ENCODE assay signal across 10 cellular contexts in genomic region chr20:10089871-10090587, GRCh38. TPM values are rescaled to one million over a fixed set of nuclear protein-coding genes. Genes with fewer than 3 reads are reported as not detected.
DNase-seq lines count a peak whose midpoint lies in the region; ATAC-seq, FAIRE-seq and TF ChIP-seq lines count a peak whose summit lies in the region.
"Had no signal": no experiment of that assay in that cellular context is flagged by ENCODE, and none has a peak within 500 bp of the region (broad histone marks: within the 10 kb centered on the region; RNA-seq: fewer than 3 reads in every experiment).

No MANE protein-coding gene starts in this region.

- no peak overlapping the region for H3K9ac ChIP-seq in keratinocyte (ENCODE audit: control insufficient read depth, extremely low read depth, insufficient read depth, low read length)

- H3K9me3 ChIP-seq in keratinocyte (ENCODE audit: control insufficient read depth, low read depth, low read length) (no peaks in the 10 kb centered on the region), sigmoid colon (no peaks in the 10 kb centered on the region)
- H3K9me3 ChIP-seq: MG63 had no signal

- H3K9me1 ChIP-seq in keratinocyte (ENCODE audit: control insufficient read depth, extremely low read depth, insufficient read depth, low read length): peaks cover 3% of the 10 kb centered on the region

- peak; percentile 64 for FAIRE-seq in keratinocyte (lab: Jason Lieb, UNC)

- H3K9me3 Mint-ChIP-seq in GM23338 (no peaks in the 10 kb centered on the region), progenitor cell of endocrine pancreas (ENCODE audit: low read depth) (no peaks in the 10 kb centered on the region)
- H3K9me3 Mint-ChIP-seq: CD4-positive, CD25-positive, alpha-beta regulatory T cell had no signal

- H3K79me2 ChIP-seq in GM23338 (replicated peaks; ENCODE audit: insufficient read depth): no peaks in the 10 kb centered on the region
- H3K79me2 ChIP-seq in keratinocyte (ENCODE audit: control insufficient read depth, insufficient read depth, low read length): no peaks in the 10 kb centered on the region

- dilution Hi-C loops in keratinocyte (cut with MboI; ENCODE audit: extremely low pct_ligation_motif_present, low sequenced_read_pairs): loop anchor here (25.0 kb wide), 1 partner anchor 103 kb away; no protein-coding TSS in a partner anchor

- H3K27me3 ChIP-seq in GM23338 (ENCODE audit: insufficient read depth) (no peaks in the 10 kb centered on the region), keratinocyte (ENCODE audit: control insufficient read depth, extremely low read depth, insufficient read depth, low read length) (no peaks in the 10 kb centered on the region), sigmoid colon (no peaks in the 10 kb centered on the region)
- H3K27me3 ChIP-seq: MG63 had no signal

- H3F3A ChIP-seq in GM23338 (replicated peaks; ENCODE audit: low read depth): no peaks in the 10 kb centered on the region

- H3K9me2 ChIP-seq in GM23338 (ENCODE audit: insufficient read depth): no peaks in the 10 kb centered on the region

- intact Hi-C loops in sigmoid colon (cut with DNase I): loop anchor here (2.0 kb wide), 1 partner anchor 111 kb away; no protein-coding TSS in a partner anchor

- H3K4me1 ChIP-seq in GM23338 (ENCODE audit: insufficient read depth) (peaks cover 8% of the 10 kb centered on the region), keratinocyte (ENCODE audit: control insufficient read depth, extremely low read depth, insufficient read depth, low read length) (peaks cover 30% of the 10 kb centered on the region), sigmoid colon (no peaks in the 10 kb centered on the region)

- H3K4me3 ChIP-seq in GM23338: no peak overlapping the region
- no peak overlapping the region for H3K4me3 ChIP-seq in keratinocyte (ENCODE audit: control insufficient read depth in 2 of 3, extremely low read depth in 1 of 3, insufficient read depth in 2 of 3, low read depth in 1 of 3, low read length in 3 of 3)
- H3K4me3 ChIP-seq in sigmoid colon: no peak overlapping the region
- H3K4me3 ChIP-seq: MG63 had no signal

- H3K27me3 Mint-ChIP-seq in GM23338 (ENCODE audit: insufficient read depth, low read depth, poor library complexity): peaks cover 3% of the 10 kb centered on the region
- no peaks in the 10 kb centered on the region for H3K27me3 Mint-ChIP-seq in progenitor cell of endocrine pancreas

- no peak overlapping the region for H3K27ac ChIP-seq in GM23338 (ENCODE audit: low read depth)
- H3K27ac ChIP-seq in keratinocyte (ENCODE audit: control insufficient read depth, insufficient read depth, low read length): no peak overlapping the region
- H3K27ac ChIP-seq in sigmoid colon: no peak overlapping the region

- WGBS in sigmoid colon, 2 donors: 89 to 95% methylated on average over 4 of the region's 4 CpGs

- no peak for TF ChIP-seq EP300 in sigmoid colon (IDR thresholded peaks at IDR 0.05)

- no peak for TF ChIP-seq POLR2A in sigmoid colon (IDR thresholded peaks at IDR 0.05)

- H2AFZ ChIP-seq in GM23338 (no peak overlapping the region), keratinocyte (ENCODE audit: control insufficient read depth, low read length) (no peak overlapping the region)

- H4K20me1 ChIP-seq in GM23338 (replicated peaks; ENCODE audit: insufficient read depth) (no peaks in the 10 kb centered on the region), keratinocyte (ENCODE audit: control insufficient read depth, extremely low read depth, insufficient read depth, low read length) (no peaks in the 10 kb centered on the region)

- H3K36me3 ChIP-seq in GM23338 (ENCODE audit: insufficient read depth): no peaks in the 10 kb centered on the region
- H3K36me3 ChIP-seq in keratinocyte (ENCODE audit: control insufficient read depth in 2 of 2, extremely low read depth in 1 of 2, insufficient read depth in 2 of 2, low read length in 2 of 2): no peaks in the 10 kb centered on the region
- no peaks in the 10 kb centered on the region for H3K36me3 ChIP-seq in sigmoid colon
- H3K36me3 ChIP-seq: MG63 had no signal

- TF ChIP-seq CTCF in GM23338 (conservative IDR thresholded peaks at IDR 0.05; ENCODE audit: low read depth in 2 of 2) (no peak), keratinocyte (optimal IDR thresholded peaks at IDR 0.05 in 1 of 3, IDR thresholded peaks at IDR 0.05 in 1 of 3, conservative IDR thresholded peaks at IDR 0.05 in 1 of 3; ENCODE audit: extremely low read depth in 1 of 3, insufficient read depth in 2 of 3, low read length in 3 of 3) (no peak), sigmoid colon (IDR thresholded peaks at IDR 0.05) (no peak), progenitor cell of endocrine pancreas (IDR thresholded peaks at IDR 0.05; ENCODE audit: unreplicated experiment) (no peak)

- H3K27ac Mint-ChIP-seq in GM23338 (no peak overlapping the region; the same call in 1 of the 2 replicates), progenitor cell of endocrine pancreas (no peak overlapping the region)

- H3K4me2 ChIP-seq in GM23338 (no peak overlapping the region), keratinocyte (ENCODE audit: control insufficient read depth, extremely low read depth, insufficient read depth, low read depth, low read length) (peak overlapping the region; percentile 34)

- H3K4me1 Mint-ChIP-seq in GM23338 (peaks cover 13% of the 10 kb centered on the region), progenitor cell of endocrine pancreas (ENCODE audit: low read depth) (peaks cover 2% of the 10 kb centered on the region)
- H3K4me1 Mint-ChIP-seq: CD4-positive, CD25-positive, alpha-beta regulatory T cell had no signal

- ATAC-seq in GM18517 (IDR thresholded peaks at IDR 0.05; ENCODE audit: unreplicated experiment): peak; percentile 18
- peak; percentile 16; the same call in 2 of the 3 replicates for ATAC-seq in GM23338
- ATAC-seq in HG03378 (IDR thresholded peaks at IDR 0.05; ENCODE audit: unreplicated experiment): peak; percentile 11

- H3K4me3 Mint-ChIP-seq in GM23338 (no peak overlapping the region), progenitor cell of endocrine pancreas (ENCODE audit: low read depth) (no peak overlapping the region)
- H3K4me3 Mint-ChIP-seq: CD4-positive, CD25-positive, alpha-beta regulatory T cell had no signal

- no peaks in the 10 kb centered on the region; the same call in 2 of the 3 replicates for H3K36me3 Mint-ChIP-seq in GM23338 (ENCODE audit: low read depth)
- H3K36me3 Mint-ChIP-seq in progenitor cell of endocrine pancreas (ENCODE audit: insufficient read depth): no peaks in the 10 kb centered on the region
- H3K36me3 Mint-ChIP-seq: CD4-positive, CD25-positive, alpha-beta regulatory T cell had no signal

- DNase-seq in GM23338 (ENCODE audit: low spot score) (no peak), keratinocyte (ENCODE audit: low read depth, low spot score) (no peak), sigmoid colon (no peak), C1 segment of cervical spinal cord (lab: John Stamatoyannopoulos, UW) (no peak), progenitor cell of endocrine pancreas (ENCODE audit: low spot score, unreplicated experiment) (no peak)
- DNase-seq: NCI-H2081 treated with DMSO at 0.1 percent for 48 hours had no signal

TF ChIP-seq in GM23338, 12 proteins besides CTCF, POLR2A, EP300 and RAD21 (continues in another document):
- TF ChIP-seq ZNF331 (CRISPR knock-in tag; IDR thresholded peaks at IDR 0.05; ENCODE audit: low read depth): no peak
- TF ChIP-seq JUNB (IDR thresholded peaks at IDR 0.05; ENCODE audit: unreplicated experiment): no peak

RNA-seq across cellular contexts. Expression of gene ANKEF1, which starts 55.2 kb away (rescaled TPM):
- total RNA-seq in GM23338 (2014; rRNA removed; shearing (Covaris generic)): 8.8 and 9.7 TPM in 2 replicates
- 4.6 and 4.7 TPM in 2 replicates for polyA plus RNA-seq in GM23338 (2016; fragmentation: Nextera tagmentation; extraction: Ambion mirVana)
- 7.7 to 12.4 TPM (median 10.0 TPM) in 3 replicates for polyA plus RNA-seq in keratinocyte
- polyA plus RNA-seq in keratinocyte (2011; ENCODE audit: low read depth): 11.8 TPM
- 8.0 and 13.6 TPM in 2 replicates for polyA plus RNA-seq in keratinocyte (2011; cell fraction: cytosol; rRNA removed)
- polyA plus RNA-seq in keratinocyte (2011; cell fraction: nucleus; rRNA removed): 9.9 and 10.6 TPM in 2 replicates
- polyA plus RNA-seq in keratinocyte (2012; ENCODE audit: low replicate concordance): 5.4 and 11.3 TPM in 2 replicates
- polyA minus RNA-seq in keratinocyte: 2.6 to 15.3 TPM (median 7.9 TPM) in 3 replicates
- polyA minus RNA-seq in keratinocyte (2011; cell fraction: cytosol; rRNA and poly(A)+ RNA removed): 10.6 TPM
- polyA minus RNA-seq in keratinocyte (2011; cell fraction: nucleus; rRNA and poly(A)+ RNA removed): 7.1 and 13.3 TPM in 2 replicates
- 1 to 10 TPM in 1 of 4 donors, under 1 TPM in 3; 0.16 to 1.1 (median 0.38) TPM for total RNA-seq in sigmoid colon
- 1 to 10 TPM; 1.8 to 2.4 (median 1.8) TPM for polyA plus RNA-seq in sigmoid colon
- total RNA-seq in progenitor cell of endocrine pancreas: 10.9 and 12.5 TPM in 2 replicates
